In the genomic region with DNA sequence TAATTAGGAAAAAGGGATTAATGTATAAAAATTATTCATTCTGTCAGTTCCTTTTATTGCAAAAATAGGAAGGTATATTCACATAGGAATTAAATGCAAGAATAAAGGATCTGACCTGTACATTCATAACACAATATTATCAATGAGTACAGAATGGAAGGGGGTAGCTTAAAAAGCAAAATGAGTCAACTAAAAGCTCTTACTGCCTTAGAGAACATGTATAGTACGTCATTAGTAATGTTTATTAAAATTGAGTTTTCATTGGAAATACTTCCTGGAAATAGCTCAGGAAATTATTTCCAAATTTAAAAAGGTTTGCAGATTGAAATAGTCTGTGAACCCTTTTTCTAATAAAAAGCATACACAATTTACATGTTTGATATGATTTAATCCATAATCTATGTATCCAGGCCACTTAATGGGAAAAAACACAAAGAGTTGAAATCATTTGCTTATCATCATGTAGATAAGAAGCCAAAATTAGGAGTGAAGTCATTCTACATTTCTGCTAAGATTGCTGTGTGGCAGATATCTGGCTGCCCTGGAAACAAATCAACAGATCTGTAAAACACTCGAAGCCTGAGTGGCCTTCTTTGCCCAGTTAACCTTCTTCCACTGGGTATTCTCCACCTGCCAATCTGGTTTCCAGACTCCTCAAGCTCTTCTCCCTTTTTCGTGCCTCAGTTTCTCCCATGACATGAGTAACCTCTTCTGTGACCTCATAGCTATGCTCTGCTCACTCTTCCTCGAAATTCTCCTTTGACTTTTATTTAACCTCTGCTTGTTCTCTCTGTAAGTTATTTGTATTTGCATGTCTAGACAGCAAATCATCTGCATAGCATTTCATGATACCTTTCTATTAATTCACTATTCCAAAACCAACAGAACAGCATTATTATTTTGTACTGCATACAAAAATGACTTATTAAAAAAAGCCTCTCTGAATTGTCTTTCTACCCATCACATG, we compare ENCODE assay signal across 24 cellular contexts.
DNase-seq lines count a peak whose midpoint lies in the region; ATAC-seq and TF ChIP-seq lines count a peak whose summit lies in the region.
"Had no signal": no experiment of that assay in that cellular context is flagged by ENCODE, and none has a peak within 500 bp of the region (broad histone marks: within the 10 kb centered on the region; RNA-seq: fewer than 3 reads in every experiment).

No MANE protein-coding gene starts in this region.

- H3K4me1 ChIP-seq in DOHH2 (ENCODE audit: control insufficient read depth, low read length), result peaks cover 59% of the 10 kb centered on the region
- no peaks in the 10 kb centered on the region for H3K4me1 ChIP-seq in effector memory CD4-positive, alpha-beta T cell (ENCODE audit: control insufficient read depth, insufficient read depth, low read length, poor library complexity, severe bottlenecking)

- peaks cover 63% of the 10 kb centered on the region for H3K36me3 Mint-ChIP-seq in osteocyte (ENCODE audit: unreplicated experiment)
- H3K36me3 Mint-ChIP-seq in endothelial cell (ENCODE audit: low read depth, unreplicated experiment), result peaks cover 4% of the 10 kb centered on the region
- H3K36me3 Mint-ChIP-seq: activated CD8-positive, alpha-beta memory T cell treated with anti-CD3 and anti-CD28 coated beads, Interleukin-2, amount 10 ng/mL, durations not matched to agents 7 days and 5 days; activated naive CD8-positive, alpha-beta T cell treated with anti-CD3 and anti-CD28 coated beads, Interleukin-2, amount 10 ng/mL, durations not matched to agents 7 days and 5 days had no signal

- H3K79me2 ChIP-seq in DOHH2 (ENCODE audit: control insufficient read depth, low read length), result no peaks in the 10 kb centered on the region

- peaks cover 20% of the 10 kb centered on the region for H3F3A ChIP-seq in DOHH2 (ENCODE audit: control insufficient read depth, insufficient read depth)

- intact Hi-C loops in left cardiac atrium (cut with DNase I), result no loop called here

- H4K20me1 ChIP-seq in DOHH2 (ENCODE audit: control insufficient read depth, insufficient read depth, low read depth, low read length), result no peaks in the 10 kb centered on the region

- H3K27ac ChIP-seq in DOHH2 (ENCODE audit: low read depth, low read length), result peak overlapping the region; percentile 77
- H3K27ac ChIP-seq in effector memory CD4-positive, alpha-beta T cell (ENCODE audit: insufficient read depth, low read length, poor library complexity, severe bottlenecking), result no peak overlapping the region

- peaks cover 15% of the 10 kb centered on the region for H3K4me1 Mint-ChIP-seq in osteocyte (ENCODE audit: unreplicated experiment)
- H3K4me1 Mint-ChIP-seq in endothelial cell (ENCODE audit: unreplicated experiment), result no peaks in the 10 kb centered on the region
- H3K4me1 Mint-ChIP-seq: activated CD8-positive, alpha-beta memory T cell treated with anti-CD3 and anti-CD28 coated beads, Interleukin-2, amount 10 ng/mL, durations not matched to agents 7 days and 5 days; activated naive CD8-positive, alpha-beta T cell treated with anti-CD3 and anti-CD28 coated beads, Interleukin-2, amount 10 ng/mL, durations not matched to agents 7 days and 5 days; activated T-helper 17 cell treated with anti-CD3 and anti-CD28 coated beads, Interleukin-2, amount 50 U/mL, for 72 hours had no signal

- no peaks in the 10 kb centered on the region for H3K27me3 Mint-ChIP-seq in osteocyte (ENCODE audit: unreplicated experiment)
- peaks cover under 1% of the 10 kb centered on the region for H3K27me3 Mint-ChIP-seq in endothelial cell (ENCODE audit: unreplicated experiment)
- H3K27me3 Mint-ChIP-seq: activated T-helper 17 cell treated with anti-CD3 and anti-CD28 coated beads, Interleukin-2, amount 50 U/mL, for 72 hours; CD4-positive, alpha-beta T cell had no signal

- peaks cover 8% of the 10 kb centered on the region for H3K36me3 ChIP-seq in DOHH2 (ENCODE audit: control insufficient read depth, low read length)
- no peaks in the 10 kb centered on the region for H3K36me3 ChIP-seq in effector memory CD4-positive, alpha-beta T cell (ENCODE audit: control insufficient read depth, insufficient read depth, low read length)
- H3K36me3 ChIP-seq: MG63 had no signal

- H3K27me3 ChIP-seq in DOHH2 (ENCODE audit: control insufficient read depth, low read length), result no peaks in the 10 kb centered on the region
- H3K27me3 ChIP-seq in effector memory CD4-positive, alpha-beta T cell (replicated peaks; ENCODE audit: control insufficient read depth, insufficient read depth, low read length, poor library complexity, severe bottlenecking), result no peaks in the 10 kb centered on the region
- H3K27me3 ChIP-seq: MG63 had no signal

- peak; percentile 72 to 85 for ATAC-seq in left cardiac atrium
- no peak for ATAC-seq in GM19455 (IDR thresholded peaks at IDR 0.05; ENCODE audit: unreplicated experiment)
- no peak for ATAC-seq in HG02678 (IDR thresholded peaks at IDR 0.05; ENCODE audit: unreplicated experiment)
- ATAC-seq: activated CD8-positive, alpha-beta memory T cell treated with anti-CD3 and anti-CD28 coated beads, Interleukin-2, amount 10 ng/mL, durations not matched to agents 7 days and 5 days; activated T-helper 17 cell treated with anti-CD3 and anti-CD28 coated beads, Interleukin-2, amount 50 U/mL, for 72 hours; HCT116; left lobe of liver had no signal

- H3K4me3 Mint-ChIP-seq in osteocyte (ENCODE audit: unreplicated experiment) (no peak overlapping the region), endothelial cell (ENCODE audit: unreplicated experiment) (no peak overlapping the region)
- H3K4me3 Mint-ChIP-seq: activated CD8-positive, alpha-beta memory T cell treated with anti-CD3 and anti-CD28 coated beads, Interleukin-2, amount 10 ng/mL, durations not matched to agents 7 days and 5 days; activated naive CD8-positive, alpha-beta T cell treated with anti-CD3 and anti-CD28 coated beads, Interleukin-2, amount 10 ng/mL, durations not matched to agents 7 days and 5 days; activated T-helper 17 cell treated with anti-CD3 and anti-CD28 coated beads, Interleukin-2, amount 50 U/mL, for 72 hours; CD4-positive, alpha-beta T cell had no signal

- H3K4me3 ChIP-seq in DOHH2 (ENCODE audit: low read length), result peak overlapping the region; percentile 54
- no peak overlapping the region for H3K4me3 ChIP-seq in effector memory CD4-positive, alpha-beta T cell (ENCODE audit: insufficient read depth, low read depth, low read length, poor library complexity, severe bottlenecking)
- H3K4me3 ChIP-seq: MG63 had no signal

- H3K9me3 ChIP-seq in DOHH2 (ENCODE audit: control insufficient read depth, insufficient read depth, low read length), result peaks cover 9% of the 10 kb centered on the region; the same call in 1 of the 2 replicates
- H3K9me3 ChIP-seq in effector memory CD4-positive, alpha-beta T cell (ENCODE audit: control insufficient read depth, low read length), result no peaks in the 10 kb centered on the region

- H3K9me3 Mint-ChIP-seq in osteocyte (ENCODE audit: unreplicated experiment) (peaks cover 22% of the 10 kb centered on the region), endothelial cell (ENCODE audit: unreplicated experiment) (peaks cover 4% of the 10 kb centered on the region)
- H3K9me3 Mint-ChIP-seq: activated naive CD8-positive, alpha-beta T cell treated with anti-CD3 and anti-CD28 coated beads, Interleukin-2, amount 10 ng/mL, durations not matched to agents 7 days and 5 days; activated T-helper 17 cell treated with anti-CD3 and anti-CD28 coated beads, Interleukin-2, amount 50 U/mL, for 72 hours; CD4-positive, alpha-beta T cell had no signal

- DNase-seq in amniotic epithelial cell (ENCODE audit: low read depth) (peak; percentile 52), left cardiac atrium (no peak), osteocyte (ENCODE audit: extremely low spot score, unreplicated experiment) (peak; percentile 4), endothelial cell (ENCODE audit: low spot score) (no peak)
- no peak for DNase-seq in effector memory CD4-positive, alpha-beta T cell
- DNase-seq: activated CD4-positive, alpha-beta T cell treated with anti-CD3 and anti-CD28 coated beads for 4 hours; activated CD8-positive, alpha-beta memory T cell treated with anti-CD3 and anti-CD28 coated beads, Interleukin-2, amount 10 ng/mL, durations not matched to agents 7 days and 5 days; activated naive CD8-positive, alpha-beta T cell treated with anti-CD3 and anti-CD28 coated beads, Interleukin-2, amount 10 ng/mL, durations not matched to agents 7 days and 5 days; caudate nucleus; CD4-positive, alpha-beta T cell; DMS53; effector CD8-positive, alpha-beta T cell; MG63; NCI-H1694; NCI-H446; NK-92 treated with Interleukin-12 subunit alpha and Interleukin-12 subunit beta, amount 100 ng/mL, for 24 hours; stimulated activated CD4-positive, alpha-beta T cell treated with anti-CD3 and anti-CD28 coated beads, Interleukin-4, amount 100 ng/mL, for 1 hour; SW 1271 had no signal

- H3K27ac Mint-ChIP-seq in osteocyte (ENCODE audit: unreplicated experiment), result peak overlapping the region; percentile 17
- H3K27ac Mint-ChIP-seq in endothelial cell (ENCODE audit: unreplicated experiment), result no peak overlapping the region
- H3K27ac Mint-ChIP-seq: activated CD8-positive, alpha-beta memory T cell treated with anti-CD3 and anti-CD28 coated beads, Interleukin-2, amount 10 ng/mL, durations not matched to agents 7 days and 5 days; activated naive CD8-positive, alpha-beta T cell treated with anti-CD3 and anti-CD28 coated beads, Interleukin-2, amount 10 ng/mL, durations not matched to agents 7 days and 5 days; activated T-helper 17 cell treated with anti-CD3 and anti-CD28 coated beads, Interleukin-2, amount 50 U/mL, for 72 hours; CD4-positive, alpha-beta T cell had no signal

- H3K9me2 ChIP-seq in DOHH2 (replicated peaks; ENCODE audit: control insufficient read depth, low read length), result no peaks in the 10 kb centered on the region

- TF ChIP-seq CTCF in DOHH2 (IDR thresholded peaks at IDR 0.05; ENCODE audit: low read depth, low read length, poor library complexity, severe bottlenecking) (no peak), osteocyte (IDR thresholded peaks at IDR 0.05) (no peak), endothelial cell (IDR thresholded peaks at IDR 0.05; ENCODE audit: unreplicated experiment) (no peak)

- H3K4me2 ChIP-seq in DOHH2 (ENCODE audit: low read length), result peak overlapping the region; percentile 70

Comparison
In these comparisons a context has a peak if more than half of its experiments do, and no peak if none do; other contexts are left out.
1. DNase-seq: peak in amniotic epithelial cell (single experiment) and osteocyte (single experiment); none in left cardiac atrium (single experiment), effector memory CD4-positive, alpha-beta T cell (0 of 3) and endothelial cell (single experiment).
2. ATAC-seq: peak in left cardiac atrium (2 of 2); none in GM19455 (single experiment) and HG02678 (single experiment).